In the genomic region with DNA sequence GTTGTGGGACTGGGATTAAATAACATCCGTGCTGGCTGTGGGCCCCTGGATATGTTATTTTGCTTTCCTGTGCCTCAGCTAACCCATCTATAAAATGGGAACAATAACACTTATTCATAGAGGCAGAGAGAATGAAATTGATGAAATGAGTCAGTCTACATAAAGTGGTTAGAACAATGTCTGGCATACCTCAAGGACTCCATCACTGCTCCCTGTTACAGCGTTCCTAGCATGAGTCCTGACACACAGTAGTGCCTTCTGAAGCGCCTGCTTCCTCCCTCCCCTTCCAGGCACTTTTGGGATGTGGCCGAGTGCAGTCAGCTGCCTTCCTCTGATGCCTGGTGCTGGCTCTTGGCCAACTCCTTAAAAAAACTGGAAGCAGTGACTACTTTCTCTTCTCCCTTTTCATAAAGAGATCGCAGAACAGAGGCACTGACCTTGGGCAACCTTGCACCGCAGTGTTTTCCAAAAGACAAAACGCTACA, we compare ENCODE assay signal across 10 cellular contexts.
DNase-seq lines count a peak whose midpoint lies in the region; ATAC-seq, FAIRE-seq and TF ChIP-seq lines count a peak whose summit lies in the region.
"Had no signal": no experiment of that assay in that cellular context is flagged by ENCODE, and none has a peak within 500 bp of the region (broad histone marks: within the 10 kb centered on the region; RNA-seq: fewer than 3 reads in every experiment).

No MANE protein-coding gene starts in this region.

- no peaks in the 10 kb centered on the region for H3K79me2 ChIP-seq in H1 (ENCODE audit: control insufficient read depth in 1 of 2, insufficient read depth in 2 of 2, low read length in 2 of 2)

- no peaks in the 10 kb centered on the region for H3K9me3 Mint-ChIP-seq in immature natural killer cell
- H3K9me3 Mint-ChIP-seq: CD4-positive, alpha-beta T cell had no signal

- H3K4ac ChIP-seq in H1 (replicated peaks; ENCODE audit: insufficient read length, low read depth, low read length) (no peak overlapping the region), mesenchymal stem cell (ENCODE audit: low read depth in 1 of 2, low read length in 2 of 2) (peak overlapping the region in 1 of 2 experiments; percentile 25)

- H3K56ac ChIP-seq in H1 (replicated peaks; ENCODE audit: insufficient read length, low read depth, low read length), result no peak overlapping the region

- H3K36me3 Mint-ChIP-seq in immature natural killer cell, result peaks cover 0 to 4% (median 0%) of the 10 kb centered on the region in 3 donors

- H3K23ac ChIP-seq in H1 (ENCODE audit: insufficient read length), result no peak overlapping the region
- H3K23ac ChIP-seq in mesenchymal stem cell (ENCODE audit: low read length in 2 of 2), result no peak overlapping the region

- no peak for TF ChIP-seq CTCF in H1 (IDR thresholded peaks at IDR 0.05; ENCODE audit: control extremely low read depth in 1 of 3, insufficient read depth in 1 of 3, low read depth in 1 of 3, low read length in 3 of 3)

- H3K36me3 ChIP-seq in H1 (ENCODE audit: control insufficient read depth in 2 of 4, insufficient read depth in 4 of 4, low read length in 3 of 4) (no peaks in the 10 kb centered on the region), mesenchymal stem cell (ENCODE audit: control insufficient read depth in 1 of 2, insufficient read depth in 2 of 2, low read depth in 1 of 2, low read length in 2 of 2) (no peaks in the 10 kb centered on the region)

- 89% methylated on average over 7 of the region's 7 CpGs; no CpG with 5 or more reads in 1 of the 2 experiments for WGBS in H1 (ENCODE audit: extremely low coverage in 1 of 2, insufficient coverage in 1 of 2, insufficient read length in 1 of 2, insufficient replicate concordance in 2 of 2, low coverage in 1 of 2, low lambda C conversion rate in 2 of 2, missing lambda C conversion rate in 1 of 2), 2 experiments
- WGBS in mesenchymal stem cell, result 37% methylated on average over 6 of the region's 7 CpGs

- no peaks in the 10 kb centered on the region; a peak in 3 of 7 replicates for H3K27me3 ChIP-seq in H1 (replicated peaks in 1 of 4; ENCODE audit: control insufficient read depth in 3 of 4, extremely low read depth in 1 of 4, insufficient read depth in 3 of 4, low read length in 3 of 4)
- no peaks in the 10 kb centered on the region for H3K27me3 ChIP-seq in mesenchymal stem cell (ENCODE audit: control insufficient read depth in 1 of 2, insufficient read depth in 1 of 2, low read length in 2 of 2)

- H3K79me1 ChIP-seq in H1 (ENCODE audit: low read depth, low read length) (no peaks in the 10 kb centered on the region; the same call in 1 of the 2 replicates), mesenchymal stem cell (replicated peaks; ENCODE audit: low read length, poor library complexity, severe bottlenecking) (peaks cover 2% of the 10 kb centered on the region)

- H2BK120ac ChIP-seq in H1 (replicated peaks; ENCODE audit: low read depth, low read length), result no peak overlapping the region
- no peak overlapping the region for H2BK120ac ChIP-seq in mesenchymal stem cell (ENCODE audit: low read depth, low read length)

- H4K20me1 ChIP-seq in H1 (replicated peaks in 1 of 2; ENCODE audit: control insufficient read depth in 1 of 2, insufficient read depth in 2 of 2, low read length in 2 of 2), result no peaks in the 10 kb centered on the region

- H2BK15ac ChIP-seq in H1 (ENCODE audit: low read length) (peak overlapping the region; percentile 94; the same call in 1 of the 2 replicates), mesenchymal stem cell (ENCODE audit: low read depth, poor library complexity, severe bottlenecking) (no peak overlapping the region)

- H3K18ac ChIP-seq in H1 (ENCODE audit: extremely low read depth, low read length) (no peak overlapping the region), mesenchymal stem cell (ENCODE audit: low read depth in 1 of 2, low read length in 2 of 2) (peak overlapping the region in 1 of 2 experiments; percentile 28)

- H4K91ac ChIP-seq in H1 (replicated peaks; ENCODE audit: insufficient read length, low read length), result no peak overlapping the region
- no peak overlapping the region for H4K91ac ChIP-seq in mesenchymal stem cell (ENCODE audit: low read length)

- H3K27ac ChIP-seq in H1 (ENCODE audit: low read depth, low read length) (no peak overlapping the region), mesenchymal stem cell (ENCODE audit: low read length, poor library complexity, severe bottlenecking) (no peak overlapping the region)

- POLR2A ChIA-PET in H1 (lab: Charles Lee; ENCODE audit: partially characterized antibody), result interaction anchor here (1.3 to 2.5 kb wide), 2 partner anchors 10 to 14 kb away, joined by 3 to 11 read pairs; no protein-coding TSS in a partner anchor

- ATAC-seq in Right ventricle myocardium inferior, result peak; percentile 23

- no peak overlapping the region for H3K9ac ChIP-seq in H1 (replicated peaks in 1 of 4; ENCODE audit: extremely low read depth in 1 of 4, low read depth in 3 of 4, low read length in 3 of 4)
- peak overlapping the region; percentile 76 for H3K9ac ChIP-seq in mesenchymal stem cell (ENCODE audit: low read length)

- no peak for TF ChIP-seq POLR2A in H1 (IDR thresholded peaks at IDR 0.05; ENCODE audit: control extremely low read depth in 1 of 2, low read depth in 2 of 2, low read length in 2 of 2)

- no peak overlapping the region for H2AFZ ChIP-seq in H1 (ENCODE audit: low read length)
- no peak overlapping the region for H2AFZ ChIP-seq in mesenchymal stem cell (ENCODE audit: low read depth, low read length)

- H3K9me3 ChIP-seq in H1 (ENCODE audit: insufficient read depth in 2 of 2, low read depth in 1 of 2, low read length in 1 of 2) (no peaks in the 10 kb centered on the region), mesenchymal stem cell (ENCODE audit: control insufficient read depth, low read length) (no peaks in the 10 kb centered on the region)

- DNase-seq in Right ventricle myocardium inferior (ENCODE audit: missing footprints), result no peak
- DNase-seq in cardiac septum (ENCODE audit: low spot score), result no peak
- no peak for DNase-seq in H1 (ENCODE audit: low read depth in 1 of 2, low spot score in 2 of 2)
- peak; percentile 89 for DNase-seq in mesenchymal stem cell
- no peak for DNase-seq in NCI-H1436 (lab: John Stamatoyannopoulos, UW)
- DNase-seq in immature natural killer cell, result no peak
- no peak for DNase-seq in 8988T
- DNase-seq in amniotic stem cell (lab: John Stamatoyannopoulos, UW), result no peak
- DNase-seq: CD4-positive, alpha-beta T cell; erythroblast had no signal

- H4K8ac ChIP-seq in H1 (ENCODE audit: extremely low read depth, insufficient read depth, low read length), result no peak overlapping the region
- H4K8ac ChIP-seq in mesenchymal stem cell (ENCODE audit: low read length), result peak overlapping the region; percentile 66

- no peak for FAIRE-seq in H1 (lab: Jason Lieb, UNC)

- peaks cover 2% of the 10 kb centered on the region; the same call in 1 of the 2 replicates for H3K23me2 ChIP-seq in H1 (ENCODE audit: low read depth, low read length)

- H2BK5ac ChIP-seq in H1 (ENCODE audit: low read depth, low read length) (no peak overlapping the region; the same call in 1 of the 2 replicates), mesenchymal stem cell (ENCODE audit: low read depth, low read length, poor library complexity, severe bottlenecking) (no peak overlapping the region)

- no peak overlapping the region for H3K4me3 Mint-ChIP-seq in immature natural killer cell
- H3K4me3 Mint-ChIP-seq: CD4-positive, alpha-beta T cell had no signal

- H3K4me2 ChIP-seq in H1 (ENCODE audit: insufficient read depth in 1 of 2, low read depth in 2 of 2, low read length in 2 of 2) (no peak overlapping the region), mesenchymal stem cell (ENCODE audit: low read length, poor library complexity, severe bottlenecking) (no peak overlapping the region)

- H4K5ac ChIP-seq in H1 (ENCODE audit: insufficient read length, low read depth, low read length), result no peak overlapping the region

- CTCF ChIA-PET in H1 (lab: Charles Lee; ENCODE audit: partially characterized antibody), result interaction anchor here (1.4 to 2.8 kb wide), 3 partner anchors 12 to 237 kb away, joined by 4 to 10 read pairs (median 4); no protein-coding TSS in a partner anchor

- TF ChIP-seq EP300 in H1 (IDR thresholded peaks at IDR 0.05; ENCODE audit: borderline replicate concordance in 1 of 2, low read depth in 2 of 2, low read length in 2 of 2), result no peak

- H2BK12ac ChIP-seq in H1 (ENCODE audit: low read depth, low read length) (no peak overlapping the region), mesenchymal stem cell (ENCODE audit: low read length in 2 of 2) (peak overlapping the region in 1 of 2 experiments; percentile 61)

- H3K27me3 Mint-ChIP-seq in immature natural killer cell (ENCODE audit: low read depth in 3 of 3), result peaks cover 0 to 4% (median 2%) of the 10 kb centered on the region in 3 donors
- H3K27me3 Mint-ChIP-seq: CD4-positive, alpha-beta T cell had no signal

- H3K4me1 Mint-ChIP-seq in immature natural killer cell, result no peaks in the 10 kb centered on the region

- peaks cover 6 to 21% (median 14%) of the 10 kb centered on the region in 4 experiments for H3K4me1 ChIP-seq in H1 (replicated peaks in 1 of 4; ENCODE audit: control insufficient read depth in 3 of 4, insufficient read depth in 4 of 4, low read length in 3 of 4)
- peaks cover 53% of the 10 kb centered on the region for H3K4me1 ChIP-seq in mesenchymal stem cell (ENCODE audit: control insufficient read depth, insufficient read depth, low read depth, low read length)

- peak overlapping the region in 1 of 6 donors; percentile 2 for H3K27ac Mint-ChIP-seq in immature natural killer cell
- H3K27ac Mint-ChIP-seq: CD4-positive, alpha-beta T cell had no signal

- TF ChIP-seq RAD21 in H1 (IDR thresholded peaks at IDR 0.05 in 1 of 2, conservative IDR thresholded peaks at IDR 0.05 in 1 of 2; ENCODE audit: low read depth in 2 of 2, low read length in 2 of 2), result no peak

- H3K14ac ChIP-seq in H1 (ENCODE audit: insufficient read length) (no peak overlapping the region), mesenchymal stem cell (ENCODE audit: low read length in 2 of 2) (no peak overlapping the region)

- H2BK20ac ChIP-seq in H1 (ENCODE audit: low read length), result no peak overlapping the region

- H2AK5ac ChIP-seq in H1 (ENCODE audit: low read depth, low read length), result no peak overlapping the region
- no peak overlapping the region for H2AK5ac ChIP-seq in mesenchymal stem cell (ENCODE audit: low read length, severe bottlenecking)

- H3K4me3 ChIP-seq in H1 (ENCODE audit: extremely low read depth in 1 of 4, insufficient read depth in 2 of 4, low read depth in 3 of 4, low read length in 4 of 4) (no peak overlapping the region), mesenchymal stem cell (ENCODE audit: insufficient read depth in 1 of 2, low read depth in 1 of 2, low read length in 2 of 2) (peak overlapping the region in 1 of 2 experiments; percentile 15)

- intact Hi-C loops in Right ventricle myocardium inferior (cut with DNase I) (no loop called here), cardiac septum (cut with DNase I) (no loop called here)

TF ChIP-seq in H1, 55 proteins besides CTCF, POLR2A, EP300 and RAD21 (continues in another document):
- no peak for TF ChIP-seq TBP (IDR thresholded peaks at IDR 0.05; ENCODE audit: low read depth, low read length)
- TF ChIP-seq CHD2 (IDR thresholded peaks at IDR 0.05; ENCODE audit: low read length), result no peak
- TF ChIP-seq SP2 (IDR thresholded peaks at IDR 0.05; ENCODE audit: low read length), result no peak
- TF ChIP-seq RFX5 (IDR thresholded peaks at IDR 0.05; ENCODE audit: borderline replicate concordance, low read depth, low read length), result no peak
- no peak for TF ChIP-seq CBX5 (IDR thresholded peaks at IDR 0.05; ENCODE audit: low read depth, low read length)
